ENCODE assay signal across 8 cellular contexts in the genomic region with DNA sequence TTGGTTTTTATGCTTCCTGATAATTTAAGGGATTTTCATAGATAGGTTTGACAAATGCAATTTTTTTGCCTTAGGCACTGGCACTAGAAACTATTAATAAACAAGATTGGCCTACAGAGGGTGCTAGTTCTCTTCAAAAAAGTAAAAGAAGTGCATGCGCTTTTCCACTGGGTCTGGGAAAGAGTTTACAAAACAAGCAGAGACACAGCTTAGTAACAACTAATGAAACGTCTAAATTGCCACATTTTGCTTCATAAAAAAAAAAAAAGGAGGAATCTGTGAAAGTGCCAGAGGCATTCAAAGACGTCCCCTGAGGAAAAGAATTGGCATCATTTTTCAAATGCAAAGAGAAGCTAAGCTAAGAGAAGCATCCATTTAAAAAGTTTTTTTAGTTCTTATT. TPM values are rescaled to one million over a fixed set of nuclear protein-coding genes. Genes with fewer than 3 reads are reported as not detected.
DNase-seq lines count a peak whose midpoint lies in the region; ATAC-seq, FAIRE-seq and TF ChIP-seq lines count a peak whose summit lies in the region.

No MANE protein-coding gene starts in this region.

- H3K4me3 ChIP-seq in BLaER1 = no peak overlapping the region
- H3K4me3 ChIP-seq in liver (ENCODE audit: low read depth in 1 of 3, low read length in 3 of 3) = no peak overlapping the region
- peak overlapping the region; percentile 28 for H3K4me3 ChIP-seq in thoracic aorta

- no peaks in the 10 kb centered on the region for H3K36me3 ChIP-seq in BLaER1
- no peaks in the 10 kb centered on the region for H3K36me3 ChIP-seq in liver (ENCODE audit: control insufficient read depth in 4 of 4, insufficient read depth in 3 of 4, low read depth in 1 of 4, low read length in 3 of 4)
- no peaks in the 10 kb centered on the region for H3K36me3 ChIP-seq in thoracic aorta

- H3K27me3 ChIP-seq in BLaER1 = no peaks in the 10 kb centered on the region
- no peaks in the 10 kb centered on the region for H3K27me3 ChIP-seq in liver (ENCODE audit: control insufficient read depth in 4 of 4, insufficient read depth in 4 of 4, low read length in 3 of 4)
- no peaks in the 10 kb centered on the region for H3K27me3 ChIP-seq in thoracic aorta (replicated peaks; ENCODE audit: insufficient read depth)

- H3K4me2 ChIP-seq in BLaER1 = peak overlapping the region; percentile 70

- no peak overlapping the region for H3K27ac ChIP-seq in BLaER1
- peak overlapping the region; percentile 11 to 40 for H3K27ac ChIP-seq in liver (ENCODE audit: low read depth in 1 of 2, low read length in 2 of 2)
- peak overlapping the region; percentile 16 to 58 for H3K27ac ChIP-seq in thoracic aorta

- TF ChIP-seq CTCF in LNCAP (IDR thresholded peaks at IDR 0.05) (peak; percentile 63), liver (IDR thresholded peaks at IDR 0.05; ENCODE audit: low read depth, low read length, missing input control) (peak; percentile 60), thoracic aorta (IDR thresholded peaks at IDR 0.05) (peak; percentile 53)

- DNase-seq in OCI-M1 (lab: John Stamatoyannopoulos, UW) (peak; percentile 87), thoracic aorta (ENCODE audit: low spot score) (no peak)
- no peak for DNase-seq in activated effector memory CD4-positive, alpha-beta T cell treated with anti-CD3 and anti-CD28 coated beads, Interleukin-2, amount 50 U/mL, for 16 hours

- H3K9me3 ChIP-seq in BLaER1 (peaks cover 14% of the 10 kb centered on the region), liver (ENCODE audit: control insufficient read depth in 4 of 4, low read length in 3 of 4) (no peaks in the 10 kb centered on the region), thoracic aorta (no peaks in the 10 kb centered on the region)

- peak; percentile 29 for ATAC-seq in GM18498 (IDR thresholded peaks at IDR 0.05; ENCODE audit: unreplicated experiment)
- ATAC-seq in thoracic aorta (ENCODE audit: insufficient number of reproducible peaks, low FRiP score, low read depth) = no peak

- TF ChIP-seq RAD21 in liver (IDR thresholded peaks at IDR 0.05) = peak; percentile 91 to 93

- peak; percentile 64 for FAIRE-seq in colon (lab: Jason Lieb, UNC)

- 3% methylated on average over 3 of the region's 3 CpGs for WGBS in liver

- H3K9ac ChIP-seq in BLaER1 = peak overlapping the region; percentile 38; the same call in 1 of the 2 replicates
- no peak overlapping the region for H3K9ac ChIP-seq in liver (ENCODE audit: low read depth in 1 of 2, low read length in 2 of 2)

- H4K20me1 ChIP-seq in BLaER1 = no peaks in the 10 kb centered on the region

- peaks cover 14% of the 10 kb centered on the region for H3K4me1 ChIP-seq in BLaER1
- peaks cover 0 to 17% (median 13%) of the 10 kb centered on the region in 4 donors for H3K4me1 ChIP-seq in liver (ENCODE audit: control insufficient read depth in 4 of 4, insufficient read depth in 4 of 4, low read length in 3 of 4)
- peaks cover 7 to 24% of the 10 kb centered on the region in 2 donors for H3K4me1 ChIP-seq in thoracic aorta (ENCODE audit: control insufficient read depth in 1 of 2, low read depth in 2 of 2)

TF ChIP-seq in liver, 16 proteins besides CTCF, POLR2A, EP300 and RAD21:
- TF ChIP-seq, protein P1, sequence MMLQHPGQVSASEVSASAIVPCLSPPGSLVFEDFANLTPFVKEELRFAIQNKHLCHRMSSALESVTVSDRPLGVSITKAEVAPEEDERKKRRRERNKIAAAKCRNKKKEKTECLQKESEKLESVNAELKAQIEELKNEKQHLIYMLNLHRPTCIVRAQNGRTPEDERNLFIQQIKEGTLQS (IDR thresholded peaks at IDR 0.05) = no peak
- TF ChIP-seq, protein P2, sequence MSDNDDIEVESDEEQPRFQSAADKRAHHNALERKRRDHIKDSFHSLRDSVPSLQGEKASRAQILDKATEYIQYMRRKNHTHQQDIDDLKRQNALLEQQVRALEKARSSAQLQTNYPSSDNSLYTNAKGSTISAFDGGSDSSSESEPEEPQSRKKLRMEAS (IDR thresholded peaks at IDR 0.05) = no peak
- peak; percentile 31 for TF ChIP-seq YY1 (IDR thresholded peaks at IDR 0.05)
- TF ChIP-seq TAF1 (conservative IDR thresholded peaks at IDR 0.05) = no peak
- TF ChIP-seq JUND (IDR thresholded peaks at IDR 0.05) = no peak
- peak in 1 of 2 donors; percentile 14 for TF ChIP-seq RXRA (IDR thresholded peaks at IDR 0.05)
- TF ChIP-seq HNF4A (conservative IDR thresholded peaks at IDR 0.05) = peak; percentile 11 to 12
- TF ChIP-seq, protein P3, sequence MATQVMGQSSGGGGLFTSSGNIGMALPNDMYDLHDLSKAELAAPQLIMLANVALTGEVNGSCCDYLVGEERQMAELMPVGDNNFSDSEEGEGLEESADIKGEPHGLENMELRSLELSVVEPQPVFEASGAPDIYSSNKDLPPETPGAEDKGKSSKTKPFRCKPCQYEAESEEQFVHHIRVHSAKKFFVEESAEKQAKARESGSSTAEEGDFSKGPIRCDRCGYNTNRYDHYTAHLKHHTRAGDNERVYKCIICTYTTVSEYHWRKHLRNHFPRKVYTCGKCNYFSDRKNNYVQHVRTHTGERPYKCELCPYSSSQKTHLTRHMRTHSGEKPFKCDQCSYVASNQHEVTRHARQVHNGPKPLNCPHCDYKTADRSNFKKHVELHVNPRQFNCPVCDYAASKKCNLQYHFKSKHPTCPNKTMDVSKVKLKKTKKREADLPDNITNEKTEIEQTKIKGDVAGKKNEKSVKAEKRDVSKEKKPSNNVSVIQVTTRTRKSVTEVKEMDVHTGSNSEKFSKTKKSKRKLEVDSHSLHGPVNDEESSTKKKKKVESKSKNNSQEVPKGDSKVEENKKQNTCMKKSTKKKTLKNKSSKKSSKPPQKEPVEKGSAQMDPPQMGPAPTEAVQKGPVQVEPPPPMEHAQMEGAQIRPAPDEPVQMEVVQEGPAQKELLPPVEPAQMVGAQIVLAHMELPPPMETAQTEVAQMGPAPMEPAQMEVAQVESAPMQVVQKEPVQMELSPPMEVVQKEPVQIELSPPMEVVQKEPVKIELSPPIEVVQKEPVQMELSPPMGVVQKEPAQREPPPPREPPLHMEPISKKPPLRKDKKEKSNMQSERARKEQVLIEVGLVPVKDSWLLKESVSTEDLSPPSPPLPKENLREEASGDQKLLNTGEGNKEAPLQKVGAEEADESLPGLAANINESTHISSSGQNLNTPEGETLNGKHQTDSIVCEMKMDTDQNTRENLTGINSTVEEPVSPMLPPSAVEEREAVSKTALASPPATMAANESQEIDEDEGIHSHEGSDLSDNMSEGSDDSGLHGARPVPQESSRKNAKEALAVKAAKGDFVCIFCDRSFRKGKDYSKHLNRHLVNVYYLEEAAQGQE (IDR thresholded peaks at IDR 0.05) = no peak

RNA-seq across cellular contexts. Expression of a gene that starts 58.3 kb away (rescaled TPM):
- total RNA-seq in liver (1 to 10 TPM; 8.7 to 9.5 TPM), thoracic aorta (10 to 100 TPM; 19.1 to 40.1 TPM)
- 10 to 100 TPM in 1 of 2 donors, 1 to 10 TPM in 1; 2.5 to 15.8 TPM for polyA plus RNA-seq in liver
